26 cellular contexts compared by ENCODE assay signal in the genomic region with DNA sequence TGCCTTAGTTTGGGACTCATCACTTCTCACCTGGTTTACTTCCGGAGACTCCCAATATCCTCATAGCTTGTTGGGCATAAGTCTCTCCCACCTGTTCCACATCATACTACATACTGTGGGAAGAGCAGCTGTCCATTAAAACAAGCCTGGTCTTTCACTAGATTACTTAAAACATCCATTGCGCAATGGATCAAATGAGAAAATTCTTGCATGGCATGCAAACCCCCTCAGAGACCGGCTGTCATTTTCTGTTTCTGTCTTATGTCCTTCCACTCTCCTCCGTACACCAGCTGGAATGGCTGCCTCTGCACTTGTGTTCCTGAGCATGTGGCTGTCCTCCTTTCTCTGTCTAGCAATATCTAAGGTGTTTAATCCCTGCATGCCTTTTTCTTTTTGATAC.
"Had no signal": no experiment of that assay in that cellular context is flagged by ENCODE, and none has a peak within 500 bp of the region (broad histone marks: within the 10 kb centered on the region; RNA-seq: fewer than 3 reads in every experiment).

No MANE protein-coding gene starts in this region.

- H3K4me3 ChIP-seq: cardiac muscle cell, gastroesophageal sphincter, left ventricle myocardium inferior, ovary, prostate gland, right atrium auricular region, tibial artery, uterus had no signal

- FAIRE-seq: small intestine had no signal

- H3K36me3 ChIP-seq: cardiac muscle cell, gastroesophageal sphincter, left ventricle myocardium inferior, neutrophil, ovary, prostate gland, right atrium auricular region, tibial artery, uterus had no signal

- ATAC-seq: activated CD4-positive, CD25-positive, alpha-beta regulatory T cell treated with anti-CD3 and anti-CD28 coated beads, Interleukin-2, amount 50 U/mL, for 24 hours; gastroesophageal sphincter; stimulated activated effector memory CD8-positive, alpha-beta T cell treated with anti-CD3 and anti-CD28 coated beads, Interleukin-12 subunit alpha, Interleukin-12 subunit beta, amount 100 ng/mL, for 72 hours; stimulated activated naive CD8-positive, alpha-beta T cell treated with anti-CD3 and anti-CD28 coated beads, Interleukin-15, amount 100 ng/mL, for 72 hours had no signal

- H3K27ac ChIP-seq: cardiac muscle cell, gastroesophageal sphincter, left ventricle myocardium inferior, neutrophil, ovary, prostate gland, right atrium auricular region, tibial artery, uterus, VCaP had no signal

- H3K9me3 ChIP-seq: gastroesophageal sphincter, neutrophil, ovary, prostate gland, right atrium auricular region, uterus had no signal

- DNase-seq: activated CD4-positive, alpha-beta memory T cell treated with anti-CD3 and anti-CD28 coated beads, Interleukin-2, amount 10 ng/mL, durations not matched to agents 7 days and 5 days; activated CD4-positive, alpha-beta T cell treated with anti-CD3 and anti-CD28 coated beads, Interleukin-2, amount 10 ng/mL, durations not matched to agents 24 days and 14 days; activated effector memory CD4-positive, alpha-beta T cell treated with anti-CD3 and anti-CD28 coated beads, Interleukin-2, amount 50 U/mL, for 16 hours; activated naive CD4-positive, alpha-beta T cell treated with anti-CD3 and anti-CD28 coated beads, Interleukin-2, amount 10 ng/mL, durations not matched to agents 7 days and 5 days; activated T-cell treated with anti-CD3 and anti-CD28 coated beads for 4 hours; cortex of kidney; endodermal cell; head of caudate nucleus; hypothalamus; left ventricle myocardium inferior; mammary epithelial cell; midbrain; ovary; small intestine; stimulated activated CD4-positive, alpha-beta T cell treated with anti-CD3 and anti-CD28 coated beads, Interleukin-2, amount 100 ng/mL, for 24 hours; stimulated activated naive CD8-positive, alpha-beta T cell treated with anti-CD3 and anti-CD28 coated beads, Interleukin-15, amount 100 ng/mL, for 72 hours; tibial artery; uterus had no signal

- H3K27me3 ChIP-seq: cardiac muscle cell, gastroesophageal sphincter, neutrophil, ovary, right atrium auricular region, tibial artery, uterus had no signal

- H3K4me1 ChIP-seq: gastroesophageal sphincter, left ventricle myocardium inferior, prostate gland, right atrium auricular region, tibial artery, uterus had no signal
